ENCODE assay signal across 1 cellular context in genomic region chr9:95062601-95063065, GRCh38.
TF ChIP-seq lines count a peak whose summit lies in the region.

No MANE protein-coding gene starts in this region.

TF ChIP-seq in HepG2, 621 proteins besides CTCF, POLR2A, EP300 and RAD21 (continued from another document):
- TF ChIP-seq ZNF687 (CRISPR knock-in tag; IDR thresholded peaks at IDR 0.05) (peak; percentile 33; the same call in 1 of the 2 replicates), GABPB1 (CRISPR knock-in tag; IDR thresholded peaks at IDR 0.05) (0 out of 2 replicates have a peak, but pooled peaks have one; percentile 15), AGO2 (optimal IDR thresholded peaks at IDR 0.05; ENCODE audit: low read depth, low read length) (peak; percentile 69), RBM22 (optimal IDR thresholded peaks at IDR 0.05; ENCODE audit: low read length) (peak; percentile 73), YY1 (IDR thresholded peaks at IDR 0.05; ENCODE audit: insufficient read depth, insufficient replicate concordance, low read depth, low read length) (peak; percentile 43)
